Comparison of ENCODE assay signal across 10 cellular contexts in the genomic region with DNA sequence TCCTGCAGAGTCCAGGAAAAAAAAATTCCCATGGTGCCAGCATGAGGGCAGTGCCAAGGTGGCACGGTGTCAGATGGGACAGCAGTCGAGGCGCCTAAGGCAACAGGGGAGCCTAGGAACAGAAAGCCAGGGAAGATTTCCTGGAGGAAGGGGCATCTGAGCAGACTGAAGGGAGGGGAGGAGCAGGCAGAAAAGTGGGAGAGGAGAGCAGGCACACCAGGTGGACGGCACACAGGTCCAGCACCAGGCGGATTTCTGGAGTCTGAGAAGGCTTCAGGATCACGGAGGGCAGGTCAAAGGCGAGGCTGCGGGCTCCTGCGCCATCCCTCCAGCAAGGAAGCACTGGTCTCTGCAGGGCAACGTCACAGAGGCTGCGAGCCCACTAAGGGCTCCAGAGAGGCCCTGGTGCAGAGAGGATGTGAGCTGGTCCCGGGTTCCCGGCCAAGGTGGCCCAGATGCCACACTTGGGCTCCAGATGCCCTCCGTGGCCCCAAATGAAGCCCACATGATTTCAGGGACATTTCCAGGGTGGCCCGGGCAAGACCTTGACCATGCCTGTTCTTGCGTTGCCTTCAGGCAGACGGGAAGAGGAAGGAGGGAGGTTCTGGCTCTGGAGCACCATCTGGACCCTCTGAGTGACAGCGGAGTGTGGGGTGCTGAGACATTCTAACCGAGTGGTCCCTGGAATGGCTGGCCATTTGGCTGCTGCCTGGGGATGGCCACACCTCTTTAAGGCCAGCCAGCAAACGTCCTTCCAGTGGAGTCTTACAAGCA. TPM values are rescaled to one million over a fixed set of nuclear protein-coding genes. Genes with fewer than 3 reads are reported as not detected.
DNase-seq lines count a peak whose midpoint lies in the region; ATAC-seq, FAIRE-seq and TF ChIP-seq lines count a peak whose summit lies in the region.
"Had no signal": no experiment of that assay in that cellular context is flagged by ENCODE, and none has a peak within 500 bp of the region (broad histone marks: within the 10 kb centered on the region; RNA-seq: fewer than 3 reads in every experiment).

No MANE protein-coding gene starts in this region.

- intact Hi-C loops in kidney (cut with DNase I): no loop called here

- peak; percentile 6 for DNase-seq in activated naive CD4-positive, alpha-beta T cell treated with anti-CD3 and anti-CD28 coated beads, Interleukin-2, amount 50 U/mL, for 16 hours
- DNase-seq in activated naive CD4-positive, alpha-beta T cell treated with anti-CD3 and anti-CD28 coated beads, Interleukin-2, amount 10 ng/mL, durations not matched to agents 7 days and 5 days: no peak
- peak; percentile 1 for DNase-seq in activated naive CD8-positive, alpha-beta T cell treated with anti-CD3 and anti-CD28 coated beads, Interleukin-2, amount 50 U/mL, for 24 hours
- DNase-seq in kidney: peak; percentile 58
- peak; percentile 1 to 47 for DNase-seq in stimulated activated effector memory CD8-positive, alpha-beta T cell treated with anti-CD3 and anti-CD28 coated beads, Interleukin-12 subunit alpha, Interleukin-12 subunit beta, amount 100 ng/mL, for 72 hours (ENCODE audit: low spot score in 2 of 2)
- DNase-seq in cerebellar nuclear complex (lab: John Stamatoyannopoulos, UW): no peak
- no peak for DNase-seq in foreskin fibroblast
- DNase-seq: NCI-H1930, SJCRH30 had no signal

- H3K27ac Mint-ChIP-seq in activated naive CD4-positive, alpha-beta T cell treated with anti-CD3 and anti-CD28 coated beads, Interleukin-2, amount 10 ng/mL, durations not matched to agents 7 days and 5 days: no peak overlapping the region
- H3K27ac Mint-ChIP-seq in activated naive CD8-positive, alpha-beta T cell treated with anti-CD3 and anti-CD28 coated beads, Interleukin-2, amount 50 U/mL, for 24 hours: no peak overlapping the region
- no peak overlapping the region for H3K27ac Mint-ChIP-seq in stimulated activated effector memory CD8-positive, alpha-beta T cell treated with anti-CD3 and anti-CD28 coated beads, Interleukin-12 subunit alpha, Interleukin-12 subunit beta, amount 100 ng/mL, for 72 hours

- H3K27me3 Mint-ChIP-seq in activated naive CD4-positive, alpha-beta T cell treated with anti-CD3 and anti-CD28 coated beads, Interleukin-2, amount 10 ng/mL, durations not matched to agents 7 days and 5 days: peaks cover 19% of the 10 kb centered on the region
- H3K27me3 Mint-ChIP-seq in activated naive CD8-positive, alpha-beta T cell treated with anti-CD3 and anti-CD28 coated beads, Interleukin-2, amount 50 U/mL, for 24 hours: no peaks in the 10 kb centered on the region

- peaks cover 15% of the 10 kb centered on the region for H3K4me1 Mint-ChIP-seq in activated naive CD4-positive, alpha-beta T cell treated with anti-CD3 and anti-CD28 coated beads, Interleukin-2, amount 10 ng/mL, durations not matched to agents 7 days and 5 days
- peaks cover 50% of the 10 kb centered on the region for H3K4me1 Mint-ChIP-seq in activated naive CD8-positive, alpha-beta T cell treated with anti-CD3 and anti-CD28 coated beads, Interleukin-2, amount 50 U/mL, for 24 hours
- peaks cover 70% of the 10 kb centered on the region for H3K4me1 Mint-ChIP-seq in stimulated activated effector memory CD8-positive, alpha-beta T cell treated with anti-CD3 and anti-CD28 coated beads, Interleukin-12 subunit alpha, Interleukin-12 subunit beta, amount 100 ng/mL, for 72 hours

- no peaks in the 10 kb centered on the region for H3K9me3 ChIP-seq in kidney (ENCODE audit: control insufficient read depth in 1 of 2, low read length in 2 of 2)
- H3K9me3 ChIP-seq: SJCRH30 had no signal

- no peak overlapping the region for H3K4me3 Mint-ChIP-seq in activated naive CD4-positive, alpha-beta T cell treated with anti-CD3 and anti-CD28 coated beads, Interleukin-2, amount 10 ng/mL, durations not matched to agents 7 days and 5 days
- peak overlapping the region; percentile 4 for H3K4me3 Mint-ChIP-seq in activated naive CD8-positive, alpha-beta T cell treated with anti-CD3 and anti-CD28 coated beads, Interleukin-2, amount 50 U/mL, for 24 hours
- no peak overlapping the region for H3K4me3 Mint-ChIP-seq in stimulated activated effector memory CD8-positive, alpha-beta T cell treated with anti-CD3 and anti-CD28 coated beads, Interleukin-12 subunit alpha, Interleukin-12 subunit beta, amount 100 ng/mL, for 72 hours

- H3K4me3 ChIP-seq in kidney (ENCODE audit: low read length in 2 of 2): peak overlapping the region; percentile 32 to 71
- no peak overlapping the region for H3K4me3 ChIP-seq in foreskin fibroblast (ENCODE audit: low read depth in 1 of 2, low read length in 2 of 2)
- H3K4me3 ChIP-seq: SJCRH30 had no signal

- H3K36me3 ChIP-seq in kidney (ENCODE audit: control insufficient read depth in 1 of 2, insufficient read depth in 2 of 2, low read length in 2 of 2): peaks cover 0 to 5% of the 10 kb centered on the region in 2 donors
- H3K36me3 ChIP-seq: SJCRH30 had no signal

- peaks cover 8 to 57% of the 10 kb centered on the region in 2 donors for H3K4me1 ChIP-seq in kidney (ENCODE audit: control insufficient read depth in 1 of 2, insufficient read depth in 1 of 2, low read depth in 1 of 2, low read length in 2 of 2)

- H3K9me3 Mint-ChIP-seq in activated naive CD4-positive, alpha-beta T cell treated with anti-CD3 and anti-CD28 coated beads, Interleukin-2, amount 10 ng/mL, durations not matched to agents 7 days and 5 days: no peaks in the 10 kb centered on the region
- no peaks in the 10 kb centered on the region for H3K9me3 Mint-ChIP-seq in activated naive CD8-positive, alpha-beta T cell treated with anti-CD3 and anti-CD28 coated beads, Interleukin-2, amount 50 U/mL, for 24 hours
- H3K9me3 Mint-ChIP-seq in stimulated activated effector memory CD8-positive, alpha-beta T cell treated with anti-CD3 and anti-CD28 coated beads, Interleukin-12 subunit alpha, Interleukin-12 subunit beta, amount 100 ng/mL, for 72 hours: no peaks in the 10 kb centered on the region

- no peaks in the 10 kb centered on the region for H3K36me3 Mint-ChIP-seq in activated naive CD4-positive, alpha-beta T cell treated with anti-CD3 and anti-CD28 coated beads, Interleukin-2, amount 10 ng/mL, durations not matched to agents 7 days and 5 days
- H3K36me3 Mint-ChIP-seq in activated naive CD8-positive, alpha-beta T cell treated with anti-CD3 and anti-CD28 coated beads, Interleukin-2, amount 50 U/mL, for 24 hours (ENCODE audit: low read depth): peaks cover 6% of the 10 kb centered on the region
- H3K36me3 Mint-ChIP-seq in stimulated activated effector memory CD8-positive, alpha-beta T cell treated with anti-CD3 and anti-CD28 coated beads, Interleukin-12 subunit alpha, Interleukin-12 subunit beta, amount 100 ng/mL, for 72 hours: no peaks in the 10 kb centered on the region

- ATAC-seq in activated naive CD8-positive, alpha-beta T cell treated with anti-CD3 and anti-CD28 coated beads, Interleukin-2, amount 50 U/mL, for 24 hours: no peak
- no peak for ATAC-seq in stimulated activated effector memory CD8-positive, alpha-beta T cell treated with anti-CD3 and anti-CD28 coated beads, Interleukin-12 subunit alpha, Interleukin-12 subunit beta, amount 100 ng/mL, for 72 hours
- no peak for ATAC-seq in HG03175 (IDR thresholded peaks at IDR 0.05; ENCODE audit: unreplicated experiment)

- no peak for TF ChIP-seq CTCF in kidney (IDR thresholded peaks at IDR 0.05; ENCODE audit: borderline replicate concordance, extremely low read depth, insufficient read depth)
- no peak for TF ChIP-seq CTCF in foreskin fibroblast (IDR thresholded peaks at IDR 0.05; ENCODE audit: low read depth, low read length)

- no peak overlapping the region for H3K9ac ChIP-seq in kidney (ENCODE audit: low read length in 2 of 2)

- CTCF ChIA-PET in activated naive CD4-positive, alpha-beta T cell treated with anti-CD3 and anti-CD28 coated beads, Interleukin-2, amount 10 ng/mL, durations not matched to agents 7 days and 5 days (lab: Charles Lee): no interaction called here

- no peak for FAIRE-seq in kidney (lab: Jason Lieb, UNC)

- H3K27ac ChIP-seq in kidney (ENCODE audit: low read depth in 2 of 2, low read length in 2 of 2): no peak overlapping the region
- H3K27ac ChIP-seq: SJCRH30 had no signal

RNA-seq across cellular contexts. Expression of gene HS6ST1, which starts 4.1 kb away (rescaled TPM):
- 73.9 TPM for total RNA-seq in kidney
- polyA plus RNA-seq in kidney (ENCODE audit: insufficient read depth, low read depth, low replicate concordance): 49.6 TPM

Comparison
In these comparisons a context has a peak if more than half of its experiments do, and no peak if none do; other contexts are left out.
1. DNase-seq: peak in activated naive CD4-positive, alpha-beta T cell treated with anti-CD3 and anti-CD28 coated beads, Interleukin-2, amount 50 U/mL, for 16 hours (single experiment), activated naive CD8-positive, alpha-beta T cell treated with anti-CD3 and anti-CD28 coated beads, Interleukin-2, amount 50 U/mL, for 24 hours (single experiment), kidney (single experiment) and stimulated activated effector memory CD8-positive, alpha-beta T cell treated with anti-CD3 and anti-CD28 coated beads, Interleukin-12 subunit alpha, Interleukin-12 subunit beta, amount 100 ng/mL, for 72 hours (2 of 2); none in activated naive CD4-positive, alpha-beta T cell treated with anti-CD3 and anti-CD28 coated beads, Interleukin-2, amount 10 ng/mL, durations not matched to agents 7 days and 5 days (single experiment), cerebellar nuclear complex (0 of 2) and foreskin fibroblast (0 of 2).
2. H3K4me3 ChIP-seq: peak in kidney (2 of 2); none in foreskin fibroblast (0 of 2).